Comparison of ENCODE assay signal across 35 cellular contexts in the genomic region with DNA sequence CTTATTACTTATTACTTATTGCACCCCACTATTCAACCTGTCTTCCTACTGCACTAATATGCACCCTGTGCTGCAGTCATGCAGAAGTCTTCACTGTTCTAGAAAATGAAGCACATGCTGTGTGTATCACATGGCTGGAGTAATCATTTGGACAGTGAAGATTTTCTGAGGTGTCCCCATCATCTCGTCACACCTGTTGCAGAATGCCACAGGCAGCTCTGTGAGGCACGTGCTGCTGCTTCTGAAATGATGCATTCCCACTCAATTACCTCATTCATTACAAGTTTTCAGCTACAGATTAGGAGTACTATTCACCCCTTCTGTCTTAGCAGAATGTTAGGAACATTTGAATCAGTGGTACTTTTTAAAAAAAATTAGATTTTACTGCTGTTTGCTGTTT.
"Had no signal": no experiment of that assay in that cellular context is flagged by ENCODE, and none has a peak within 500 bp of the region (broad histone marks: within the 10 kb centered on the region; RNA-seq: fewer than 3 reads in every experiment).

No MANE protein-coding gene starts in this region.

- ATAC-seq: activated CD8-positive, alpha-beta T cell treated with anti-CD3 and anti-CD28 coated beads for 36 hours; activated naive CD4-positive, alpha-beta T cell treated with anti-CD3 and anti-CD28 coated beads, Interleukin-2, amount 50 U/mL, for 72 hours; activated T-cell treated with anti-CD3 and anti-CD28 coated beads, Interleukin-2, amount 50 U/mL, for 4 hours; activated T-cell treated with anti-CD3 and anti-CD28 coated beads, Interleukin-2, amount 50 U/mL, for 72 hours; activated T-helper 17 cell treated with anti-CD3 and anti-CD28 coated beads, Interleukin-2, amount 50 U/mL, for 72 hours; body of pancreas had no signal

- H3K27me3 Mint-ChIP-seq: activated B cell treated with CpG ODN at 0.5 μM for 24 hours; activated CD4-positive, alpha-beta memory T cell treated with anti-CD3 and anti-CD28 coated beads for 36 hours; activated CD4-positive, alpha-beta T cell treated with anti-CD3 and anti-CD28 coated beads, Interleukin-2, amount 10 ng/mL, durations not matched to agents 24 days and 14 days; activated CD8-positive, alpha-beta T cell treated with anti-CD3 and anti-CD28 coated beads for 36 hours; activated naive CD8-positive, alpha-beta T cell treated with anti-CD3 and anti-CD28 coated beads for 36 hours; central memory CD8-positive, alpha-beta T cell had no signal

- H3K27ac Mint-ChIP-seq: activated B cell treated with CpG ODN at 0.5 μM for 24 hours; activated CD4-positive, alpha-beta memory T cell treated with anti-CD3 and anti-CD28 coated beads for 36 hours; activated CD4-positive, alpha-beta T cell treated with anti-CD3 and anti-CD28 coated beads, Interleukin-2, amount 10 ng/mL, durations not matched to agents 24 days and 14 days; activated CD8-positive, alpha-beta T cell treated with anti-CD3 and anti-CD28 coated beads for 36 hours; activated naive CD4-positive, alpha-beta T cell treated with anti-CD3 and anti-CD28 coated beads for 36 hours; activated naive CD4-positive, alpha-beta T cell treated with anti-CD3 and anti-CD28 coated beads, Interleukin-2, amount 50 U/mL, for 72 hours; activated naive CD8-positive, alpha-beta T cell treated with anti-CD3 and anti-CD28 coated beads for 36 hours; activated T-cell treated with anti-CD3 and anti-CD28 coated beads, Interleukin-2, amount 50 U/mL, for 72 hours; activated T-helper 1 cell treated with anti-CD3 and anti-CD28 coated beads, Interleukin-12 subunit alpha, Interleukin-12 subunit beta, Interleukin-2, Interleukin-4 antibody, amounts not matched to agents 30 ng/mL and 10 ng/mL and 1 ng/mL, durations not matched to agents 14 hours and 24 hours and 36 hours; activated T-helper 17 cell treated with anti-CD3 and anti-CD28 coated beads, Interleukin-2, amount 50 U/mL, for 72 hours; T-helper 1 cell treated with Interleukin-12 subunit alpha and Interleukin-12 subunit beta and Interleukin-4 antibody, amounts not matched to agents 30 μg/mL and 1 μg/mL, for 36 hours; T-helper 2 cell treated with Interferon-gamma antibody and Interleukin-4, amounts not matched to agents 5 μg/mL and 100 μg/mL, for 36 hours had no signal

- H3K4me3 ChIP-seq: adrenal gland, body of pancreas, cardiac muscle cell had no signal

- H3K4me3 Mint-ChIP-seq: activated B cell treated with CpG ODN at 0.5 μM for 24 hours; activated CD4-positive, alpha-beta memory T cell treated with anti-CD3 and anti-CD28 coated beads for 36 hours; activated CD4-positive, alpha-beta T cell treated with anti-CD3 and anti-CD28 coated beads, Interleukin-2, amount 10 ng/mL, durations not matched to agents 24 days and 14 days; activated CD8-positive, alpha-beta T cell treated with anti-CD3 and anti-CD28 coated beads for 36 hours; activated naive CD4-positive, alpha-beta T cell treated with anti-CD3 and anti-CD28 coated beads for 36 hours; activated naive CD8-positive, alpha-beta T cell treated with anti-CD3 and anti-CD28 coated beads for 36 hours; activated T-cell treated with anti-CD3 and anti-CD28 coated beads, Interleukin-2, amount 50 U/mL, for 4 hours; activated T-cell treated with anti-CD3 and anti-CD28 coated beads, Interleukin-2, amount 50 U/mL, for 72 hours; activated T-helper 1 cell treated with anti-CD3 and anti-CD28 coated beads, Interleukin-12 subunit alpha, Interleukin-12 subunit beta, Interleukin-2, Interleukin-4 antibody, amounts not matched to agents 30 ng/mL and 10 ng/mL and 1 ng/mL, durations not matched to agents 14 hours and 24 hours and 36 hours; activated T-helper 17 cell treated with anti-CD3 and anti-CD28 coated beads, Interleukin-2, amount 50 U/mL, for 72 hours; central memory CD8-positive, alpha-beta T cell; T-helper 1 cell treated with Interleukin-12 subunit alpha and Interleukin-12 subunit beta and Interleukin-4 antibody, amounts not matched to agents 30 μg/mL and 1 μg/mL, for 36 hours; T-helper 2 cell treated with Interferon-gamma antibody and Interleukin-4, amounts not matched to agents 5 μg/mL and 100 μg/mL, for 36 hours had no signal

- DNase-seq: activated B cell treated with CpG ODN at 0.5 μM for 24 hours; activated CD4-positive, alpha-beta memory T cell treated with anti-CD3 and anti-CD28 coated beads for 36 hours; activated CD4-positive, alpha-beta T cell treated with anti-CD3 and anti-CD28 coated beads for 4 hours; activated CD4-positive, alpha-beta T cell treated with anti-CD3 and anti-CD28 coated beads, Interleukin-2, amount 10 ng/mL, durations not matched to agents 24 days and 14 days; activated CD4-positive, alpha-beta T cell treated with anti-CD3 and anti-CD28 coated beads, Interleukin-2, amount 50 U/mL, for 1 hour; activated CD4-positive, alpha-beta T cell treated with anti-CD3 and anti-CD28 coated beads, Interleukin-2, amount 50 U/mL, for 4 hours; activated CD4-positive, CD25-positive, alpha-beta regulatory T cell treated with anti-CD3 and anti-CD28 coated beads, Interleukin-2, amount 50 U/mL, for 72 hours; activated CD8-positive, alpha-beta memory T cell treated with anti-CD3 and anti-CD28 coated beads, Interleukin-2, amount 50 U/mL, for 4 hours; activated CD8-positive, alpha-beta T cell treated with anti-CD3 and anti-CD28 coated beads for 36 hours; activated effector memory CD4-positive, alpha-beta T cell treated with anti-CD3 and anti-CD28 coated beads, Interleukin-2, amount 50 U/mL, for 16 hours; activated gamma-delta T cell treated with Interleukin-2 at 50 U/mL for 16 hours; activated naive CD4-positive, alpha-beta T cell; activated naive CD4-positive, alpha-beta T cell treated with anti-CD3 and anti-CD28 coated beads for 36 hours; activated naive CD4-positive, alpha-beta T cell treated with anti-CD3 and anti-CD28 coated beads, Interleukin-2, amount 50 U/mL, for 16 hours; activated naive CD8-positive, alpha-beta T cell treated with anti-CD3 and anti-CD28 coated beads for 36 hours; activated T-cell treated with anti-CD3 and anti-CD28 coated beads for 4 hours; activated T-cell treated with anti-CD3 and anti-CD28 coated beads, Interleukin-2, amount 50 U/mL, for 1 hour; activated T-cell treated with anti-CD3 and anti-CD28 coated beads, Interleukin-2, amount 50 U/mL, for 4 hours; activated T-cell treated with anti-CD3 and anti-CD28 coated beads, Interleukin-2, amount 50 U/mL, for 72 hours; adrenal gland; amniotic stem cell; aorta; body of pancreas; cerebellar nuclear complex; T-helper 1 cell; T-helper 2 cell; T-helper 9 cell had no signal

- H3K36me3 ChIP-seq: adrenal gland, cardiac muscle cell had no signal

- H3K27me3 ChIP-seq: adrenal gland, body of pancreas, cardiac muscle cell had no signal

- H3K36me3 Mint-ChIP-seq: activated CD4-positive, alpha-beta memory T cell treated with anti-CD3 and anti-CD28 coated beads for 36 hours had no signal

- H3K9me3 Mint-ChIP-seq: T-helper 1 cell treated with Interleukin-12 subunit alpha and Interleukin-12 subunit beta and Interleukin-4 antibody, amounts not matched to agents 30 μg/mL and 1 μg/mL, for 36 hours; T-helper 2 cell treated with Interferon-gamma antibody and Interleukin-4, amounts not matched to agents 5 μg/mL and 100 μg/mL, for 36 hours had no signal

- H3K4me1 ChIP-seq: adrenal gland, body of pancreas had no signal

- H3K9me3 ChIP-seq: adrenal gland, body of pancreas had no signal

- H3K27ac ChIP-seq: adrenal gland, body of pancreas, cardiac muscle cell, VCaP had no signal

- H3K4me1 Mint-ChIP-seq: activated CD4-positive, alpha-beta T cell treated with anti-CD3 and anti-CD28 coated beads, Interleukin-2, amount 10 ng/mL, durations not matched to agents 24 days and 14 days; activated naive CD8-positive, alpha-beta T cell treated with anti-CD3 and anti-CD28 coated beads for 36 hours; activated T-helper 17 cell treated with anti-CD3 and anti-CD28 coated beads, Interleukin-2, amount 50 U/mL, for 72 hours; central memory CD8-positive, alpha-beta T cell had no signal
